Comparison of ENCODE assay signal across 1 cellular context in the genomic region with DNA sequence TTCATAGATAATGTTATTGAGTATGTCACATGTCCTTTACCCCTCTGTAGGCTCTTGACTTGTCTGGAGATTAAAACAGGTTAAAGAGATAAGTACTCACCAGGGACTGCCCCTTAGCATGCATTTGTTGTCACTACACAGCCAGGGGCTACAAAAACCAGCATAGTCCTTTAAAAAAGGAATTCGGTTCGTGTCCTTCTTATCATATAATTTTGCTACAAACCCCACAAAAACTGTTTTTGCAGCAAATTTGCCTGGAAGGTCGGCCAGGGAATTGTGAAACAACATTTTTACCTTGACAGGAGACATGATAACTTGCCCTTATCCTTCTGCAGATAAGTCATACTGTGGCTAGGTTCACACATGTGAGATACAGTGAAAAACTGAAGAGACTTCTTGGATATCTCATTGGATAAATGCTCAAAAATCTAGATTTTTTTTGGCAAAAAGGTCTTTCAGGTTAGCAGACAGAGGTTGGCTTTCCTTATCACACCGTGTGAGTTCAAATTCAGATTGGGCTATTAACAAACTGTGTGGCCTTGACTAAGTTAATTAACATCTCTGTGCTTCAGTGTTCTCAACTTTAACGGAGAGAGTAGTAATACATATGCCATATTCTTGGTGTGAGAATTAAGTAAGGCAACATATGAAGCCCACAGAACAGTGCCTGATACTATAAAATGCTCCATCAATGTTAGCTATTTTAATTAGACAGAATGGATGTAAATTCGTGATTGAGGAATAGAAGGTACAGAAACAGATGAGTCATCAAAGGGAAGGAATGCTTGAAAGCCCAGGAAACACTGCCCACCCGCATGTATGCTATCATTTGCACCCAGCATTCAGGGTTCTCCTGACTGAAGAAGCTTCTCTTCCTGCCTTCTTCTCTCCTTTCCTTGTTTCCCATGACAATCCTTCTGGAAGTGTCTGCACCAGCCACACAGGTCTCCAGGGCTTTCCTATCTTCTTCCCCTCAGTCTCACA.
TF ChIP-seq lines count a peak whose summit lies in the region.

No MANE protein-coding gene starts in this region.

TF ChIP-seq in WTC11, 78 proteins besides CTCF, POLR2A, EP300 and RAD21 (continued from another document):
- TF ChIP-seq, protein P1, sequence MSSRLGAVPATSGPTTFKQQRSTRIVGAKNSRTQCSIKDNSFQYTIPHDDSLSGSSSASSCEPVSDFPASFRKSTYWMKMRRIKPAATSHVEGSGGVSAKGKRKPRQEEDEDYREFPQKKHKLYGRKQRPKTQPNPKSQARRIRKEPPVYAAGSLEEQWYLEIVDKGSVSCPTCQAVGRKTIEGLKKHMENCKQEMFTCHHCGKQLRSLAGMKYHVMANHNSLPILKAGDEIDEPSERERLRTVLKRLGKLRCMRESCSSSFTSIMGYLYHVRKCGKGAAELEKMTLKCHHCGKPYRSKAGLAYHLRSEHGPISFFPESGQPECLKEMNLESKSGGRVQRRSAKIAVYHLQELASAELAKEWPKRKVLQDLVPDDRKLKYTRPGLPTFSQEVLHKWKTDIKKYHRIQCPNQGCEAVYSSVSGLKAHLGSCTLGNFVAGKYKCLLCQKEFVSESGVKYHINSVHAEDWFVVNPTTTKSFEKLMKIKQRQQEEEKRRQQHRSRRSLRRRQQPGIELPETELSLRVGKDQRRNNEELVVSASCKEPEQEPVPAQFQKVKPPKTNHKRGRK (CRISPR knock-in tag; IDR thresholded peaks at IDR 0.05; ENCODE audit: borderline replicate concordance), result no peak
- TF ChIP-seq EMX1 (CRISPR knock-in tag; IDR thresholded peaks at IDR 0.05), result no peak
- TF ChIP-seq, protein P2, sequence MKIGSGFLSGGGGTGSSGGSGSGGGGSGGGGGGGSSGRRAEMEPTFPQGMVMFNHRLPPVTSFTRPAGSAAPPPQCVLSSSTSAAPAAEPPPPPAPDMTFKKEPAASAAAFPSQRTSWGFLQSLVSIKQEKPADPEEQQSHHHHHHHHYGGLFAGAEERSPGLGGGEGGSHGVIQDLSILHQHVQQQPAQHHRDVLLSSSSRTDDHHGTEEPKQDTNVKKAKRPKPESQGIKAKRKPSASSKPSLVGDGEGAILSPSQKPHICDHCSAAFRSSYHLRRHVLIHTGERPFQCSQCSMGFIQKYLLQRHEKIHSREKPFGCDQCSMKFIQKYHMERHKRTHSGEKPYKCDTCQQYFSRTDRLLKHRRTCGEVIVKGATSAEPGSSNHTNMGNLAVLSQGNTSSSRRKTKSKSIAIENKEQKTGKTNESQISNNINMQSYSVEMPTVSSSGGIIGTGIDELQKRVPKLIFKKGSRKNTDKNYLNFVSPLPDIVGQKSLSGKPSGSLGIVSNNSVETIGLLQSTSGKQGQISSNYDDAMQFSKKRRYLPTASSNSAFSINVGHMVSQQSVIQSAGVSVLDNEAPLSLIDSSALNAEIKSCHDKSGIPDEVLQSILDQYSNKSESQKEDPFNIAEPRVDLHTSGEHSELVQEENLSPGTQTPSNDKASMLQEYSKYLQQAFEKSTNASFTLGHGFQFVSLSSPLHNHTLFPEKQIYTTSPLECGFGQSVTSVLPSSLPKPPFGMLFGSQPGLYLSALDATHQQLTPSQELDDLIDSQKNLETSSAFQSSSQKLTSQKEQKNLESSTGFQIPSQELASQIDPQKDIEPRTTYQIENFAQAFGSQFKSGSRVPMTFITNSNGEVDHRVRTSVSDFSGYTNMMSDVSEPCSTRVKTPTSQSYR (CRISPR knock-in tag; IDR thresholded peaks at IDR 0.05), result no peak
- no peak for TF ChIP-seq TEAD1 (CRISPR knock-in tag; IDR thresholded peaks at IDR 0.05)
- TF ChIP-seq, protein P3, sequence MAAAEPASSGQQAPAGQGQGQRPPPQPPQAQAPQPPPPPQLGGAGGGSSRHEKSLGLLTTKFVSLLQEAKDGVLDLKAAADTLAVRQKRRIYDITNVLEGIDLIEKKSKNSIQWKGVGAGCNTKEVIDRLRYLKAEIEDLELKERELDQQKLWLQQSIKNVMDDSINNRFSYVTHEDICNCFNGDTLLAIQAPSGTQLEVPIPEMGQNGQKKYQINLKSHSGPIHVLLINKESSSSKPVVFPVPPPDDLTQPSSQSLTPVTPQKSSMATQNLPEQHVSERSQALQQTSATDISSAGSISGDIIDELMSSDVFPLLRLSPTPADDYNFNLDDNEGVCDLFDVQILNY (CRISPR knock-in tag; IDR thresholded peaks at IDR 0.05), result no peak
- TF ChIP-seq TEAD4 (CRISPR knock-in tag; IDR thresholded peaks at IDR 0.05), result no peak
- TF ChIP-seq, protein P4, sequence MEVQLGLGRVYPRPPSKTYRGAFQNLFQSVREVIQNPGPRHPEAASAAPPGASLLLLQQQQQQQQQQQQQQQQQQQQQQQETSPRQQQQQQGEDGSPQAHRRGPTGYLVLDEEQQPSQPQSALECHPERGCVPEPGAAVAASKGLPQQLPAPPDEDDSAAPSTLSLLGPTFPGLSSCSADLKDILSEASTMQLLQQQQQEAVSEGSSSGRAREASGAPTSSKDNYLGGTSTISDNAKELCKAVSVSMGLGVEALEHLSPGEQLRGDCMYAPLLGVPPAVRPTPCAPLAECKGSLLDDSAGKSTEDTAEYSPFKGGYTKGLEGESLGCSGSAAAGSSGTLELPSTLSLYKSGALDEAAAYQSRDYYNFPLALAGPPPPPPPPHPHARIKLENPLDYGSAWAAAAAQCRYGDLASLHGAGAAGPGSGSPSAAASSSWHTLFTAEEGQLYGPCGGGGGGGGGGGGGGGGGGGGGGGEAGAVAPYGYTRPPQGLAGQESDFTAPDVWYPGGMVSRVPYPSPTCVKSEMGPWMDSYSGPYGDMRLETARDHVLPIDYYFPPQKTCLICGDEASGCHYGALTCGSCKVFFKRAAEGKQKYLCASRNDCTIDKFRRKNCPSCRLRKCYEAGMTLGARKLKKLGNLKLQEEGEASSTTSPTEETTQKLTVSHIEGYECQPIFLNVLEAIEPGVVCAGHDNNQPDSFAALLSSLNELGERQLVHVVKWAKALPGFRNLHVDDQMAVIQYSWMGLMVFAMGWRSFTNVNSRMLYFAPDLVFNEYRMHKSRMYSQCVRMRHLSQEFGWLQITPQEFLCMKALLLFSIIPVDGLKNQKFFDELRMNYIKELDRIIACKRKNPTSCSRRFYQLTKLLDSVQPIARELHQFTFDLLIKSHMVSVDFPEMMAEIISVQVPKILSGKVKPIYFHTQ (CRISPR knock-in tag; IDR thresholded peaks at IDR 0.05), result no peak
- TF ChIP-seq RORB (CRISPR knock-in tag; IDR thresholded peaks at IDR 0.05), result no peak
